Comparison of ENCODE assay signal across 17 cellular contexts in genomic region chr4:53010320-53010719, GRCh38.
DNase-seq lines count a peak whose midpoint lies in the region; ATAC-seq and TF ChIP-seq lines count a peak whose summit lies in the region.
"Had no signal": no experiment of that assay in that cellular context is flagged by ENCODE, and none has a peak within 500 bp of the region (broad histone marks: within the 10 kb centered on the region; RNA-seq: fewer than 3 reads in every experiment).

No MANE protein-coding gene starts in this region.

- peak; percentile 47 to 74 (median 60) for ATAC-seq in heart left ventricle
- ATAC-seq: activated CD8-positive, alpha-beta T cell treated with anti-CD3 and anti-CD28 coated beads for 36 hours; activated T-helper 17 cell treated with anti-CD3 and anti-CD28 coated beads, Interleukin-2, amount 50 U/mL, for 72 hours; foreskin keratinocyte had no signal

- TF ChIP-seq CTCF in astrocyte of the cerebellum (IDR thresholded peaks at IDR 0.05; ENCODE audit: low read depth, low read length, missing control alignments) (no peak), heart left ventricle (IDR thresholded peaks at IDR 0.05) (no peak), prostate gland (IDR thresholded peaks at IDR 0.05) (no peak)

- H3K36me3 ChIP-seq in heart left ventricle (no peaks in the 10 kb centered on the region), prostate gland (no peaks in the 10 kb centered on the region)
- H3K36me3 ChIP-seq: suprapubic skin had no signal

- no peak for TF ChIP-seq POLR2A in heart left ventricle (IDR thresholded peaks at IDR 0.05)
- no peak for TF ChIP-seq POLR2A in prostate gland (IDR thresholded peaks at IDR 0.05)

- H3K4me3 ChIP-seq in astrocyte of the cerebellum (ENCODE audit: low read depth, low read length), result no peak overlapping the region
- H3K4me3 ChIP-seq in heart left ventricle, result no peak overlapping the region
- no peak overlapping the region for H3K4me3 ChIP-seq in prostate gland
- H3K4me3 ChIP-seq: suprapubic skin had no signal

- intact Hi-C loops in heart left ventricle (cut with DNase I), result loop anchor here in 8 of 10 donors (5.0 to 10.0 kb wide), 8 partner anchors 184 to 1224 kb away; partner anchors contain the start of genes FIP1L1 (in 6 of the 8) and SCFD2 (in 1 of the 8)
- intact Hi-C loops in prostate gland (cut with DNase I), result loop anchor here (5.0 kb wide), 1 partner anchor 1222 kb away; no protein-coding TSS in a partner anchor

- H3K9me3 ChIP-seq in heart left ventricle, result no peaks in the 10 kb centered on the region
- no peaks in the 10 kb centered on the region for H3K9me3 ChIP-seq in prostate gland
- H3K9me3 ChIP-seq: suprapubic skin had no signal

- in situ Hi-C loops in astrocyte of the cerebellum (cut with HindIII; ENCODE audit: low sequenced_read_pairs), result loop anchor here (25.0 kb wide), 1 partner anchor 902 kb away; no protein-coding TSS in a partner anchor

- 75 to 79% (median 79%) methylated on average over 5 of the region's 5 CpGs for WGBS in heart left ventricle, 4 donors
- WGBS in prostate gland, result 19% methylated on average over 5 of the region's 5 CpGs

- H3K4me1 ChIP-seq in heart left ventricle, result peaks cover 3 to 58% (median 38%) of the 10 kb centered on the region in 12 donors
- H3K4me1 ChIP-seq in prostate gland (replicated peaks), result peaks cover 4% of the 10 kb centered on the region
- H3K4me1 ChIP-seq: foreskin keratinocyte had no signal

- H3K27ac ChIP-seq in heart left ventricle, result peak overlapping the region in 7 of 12 donors; percentile 10 to 77 (median 35)
- H3K27ac ChIP-seq in prostate gland, result no peak overlapping the region
- H3K27ac ChIP-seq: foreskin keratinocyte, suprapubic skin had no signal

- H3K27me3 ChIP-seq in heart left ventricle (no peaks in the 10 kb centered on the region), prostate gland (replicated peaks; ENCODE audit: insufficient read depth) (no peaks in the 10 kb centered on the region)
- H3K27me3 ChIP-seq: foreskin keratinocyte, suprapubic skin had no signal

- DNase-seq in AG20443 (ENCODE audit: low spot score), result peak; percentile 42
- peak; percentile 73 for DNase-seq in astrocyte of the cerebellum (ENCODE audit: low read depth)
- DNase-seq in heart left ventricle, result peak in 3 of 5 donors; percentile 15 to 54 (median 31)
- DNase-seq in prostate gland (ENCODE audit: low spot score), result peak; percentile 64
- no peak for DNase-seq in GM19240 (ENCODE audit: insufficient read length, low spot score)
- no peak for DNase-seq in HuH-7.5 (ENCODE audit: low spot score)
- no peak for DNase-seq in pons (ENCODE audit: low spot score)
- no peak for DNase-seq in DMS79 treated with DMSO at 0.1 percent for 48 hours (lab: John Stamatoyannopoulos, UW)
- DNase-seq: activated CD8-positive, alpha-beta T cell treated with anti-CD3 and anti-CD28 coated beads for 36 hours; amygdala; COR-L47; dermis blood vessel endothelial cell; foreskin keratinocyte; NCI-H146; NCI-H510A had no signal

Comparison
In these comparisons a context has a peak if more than half of its experiments do, and no peak if none do; other contexts are left out.
1. DNase-seq: peak in AG20443 (single experiment), astrocyte of the cerebellum (single experiment), heart left ventricle (3 of 5) and prostate gland (single experiment); none in GM19240 (single experiment), HuH-7.5 (single experiment), pons (single experiment) and DMS79 treated with DMSO at 0.1 percent for 48 hours (single experiment).
2. H3K27ac ChIP-seq: peak in heart left ventricle (7 of 12); none in prostate gland (0 of 2).